ENCODE assay signal across 21 cellular contexts in the genomic region with DNA sequence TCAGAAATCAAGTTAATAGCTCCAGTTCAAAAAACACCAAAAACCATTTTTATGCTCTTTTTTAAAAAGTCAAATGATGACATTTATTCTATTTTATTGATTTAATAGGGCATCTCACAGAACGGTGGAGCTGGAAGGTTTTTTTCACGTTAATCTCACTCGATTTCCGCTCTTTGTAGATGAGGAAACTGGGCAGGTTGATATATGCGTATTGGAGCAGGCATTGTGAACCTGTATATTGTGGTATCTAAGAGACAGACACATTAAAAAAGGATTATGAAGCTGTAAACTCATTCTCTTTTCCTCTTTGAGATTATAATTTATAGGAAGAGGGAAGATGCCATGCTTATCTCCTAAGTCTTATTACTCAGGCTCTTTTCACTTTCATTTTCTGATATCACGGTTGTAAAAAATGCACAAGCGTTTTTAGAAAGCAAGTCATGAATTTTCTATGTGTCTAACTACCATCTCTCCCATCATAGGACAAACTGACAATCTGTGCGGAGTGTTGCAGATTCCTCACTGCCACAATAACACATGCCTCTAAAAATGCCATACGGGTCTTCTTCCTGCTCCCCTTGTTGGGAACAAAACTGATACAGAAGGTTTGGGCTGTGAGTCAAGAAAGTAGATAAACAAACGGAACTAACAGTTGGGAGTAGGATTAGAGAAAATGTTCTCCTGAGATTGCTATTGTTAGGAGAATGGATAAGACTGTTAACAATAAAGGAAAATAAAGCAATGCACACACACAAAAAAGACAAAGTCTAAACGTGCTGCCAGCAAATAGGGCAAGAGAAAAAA.
DNase-seq lines count a peak whose midpoint lies in the region; ATAC-seq, FAIRE-seq and TF ChIP-seq lines count a peak whose summit lies in the region.
"Had no signal": no experiment of that assay in that cellular context is flagged by ENCODE, and none has a peak within 500 bp of the region (broad histone marks: within the 10 kb centered on the region; RNA-seq: fewer than 3 reads in every experiment).

No MANE protein-coding gene starts in this region.

- H3K27ac ChIP-seq in right cardiac atrium (ENCODE audit: low read length): no peak overlapping the region
- H3K27ac ChIP-seq in heart left ventricle: no peak overlapping the region
- no peak overlapping the region for H3K27ac ChIP-seq in substantia nigra (ENCODE audit: low read depth, low read length, poor library complexity, severe bottlenecking)
- H3K27ac ChIP-seq: colonic mucosa, HL-60 had no signal

- TF ChIP-seq CTCF in heart left ventricle (IDR thresholded peaks at IDR 0.05): no peak

- no peak for FAIRE-seq in GM12892 (lab: Jason Lieb, UNC)

- H3K36me3 ChIP-seq in heart left ventricle: no peaks in the 10 kb centered on the region
- H3K36me3 ChIP-seq: colonic mucosa had no signal

- DNase-seq in right cardiac atrium (no peak), heart left ventricle (no peak), amniotic epithelial cell (ENCODE audit: low read depth) (peak; percentile 64), iris pigment epithelial cell (ENCODE audit: low read depth) (peak; percentile 28), RKO (ENCODE audit: low spot score) (no peak), GM12892 (ENCODE audit: insufficient read length) (no peak), substantia nigra (lab: John Stamatoyannopoulos, UW) (no peak)
- DNase-seq: activated CD4-positive, alpha-beta T cell treated with anti-CD3 and anti-CD28 coated beads, Interleukin-2, amount 50 U/mL, for 48 hours; amniotic stem cell; Caco-2; colonic mucosa; Kasumi-1; naive B cell; NCI-H1930; NCI-H69; T-helper 9 cell had no signal

- H3K4me1 ChIP-seq in right cardiac atrium (ENCODE audit: control insufficient read depth, insufficient read depth, low read length): no peaks in the 10 kb centered on the region
- no peaks in the 10 kb centered on the region for H3K4me1 ChIP-seq in heart left ventricle
- H3K4me1 ChIP-seq: Caco-2, colonic mucosa had no signal

- ATAC-seq in right cardiac atrium (peak in 1 of 2 donors; percentile 64), heart left ventricle (no peak), HG03432 (IDR thresholded peaks at IDR 0.05; ENCODE audit: unreplicated experiment) (no peak)
- ATAC-seq: esophagus mucosa, left lobe of liver, Right ventricle myocardium inferior had no signal

- WGBS in right cardiac atrium: 47% methylated on average over 11 of the region's 11 CpGs
- WGBS in heart left ventricle, 4 donors: 46 to 54% (median 51%) methylated on average over 11 of the region's 11 CpGs

- H3K9me3 ChIP-seq in right cardiac atrium (ENCODE audit: control insufficient read depth, low read length): no peaks in the 10 kb centered on the region
- H3K9me3 ChIP-seq in heart left ventricle: peaks cover 0 to 16% (median 2%) of the 10 kb centered on the region in 12 donors
- H3K9me3 ChIP-seq: colonic mucosa had no signal

- intact Hi-C loops in right cardiac atrium (cut with DNase I) (no loop called here), heart left ventricle (cut with DNase I) (no loop called here)

- no peaks in the 10 kb centered on the region for H3K27me3 ChIP-seq in right cardiac atrium (ENCODE audit: control insufficient read depth, insufficient read depth)
- no peaks in the 10 kb centered on the region for H3K27me3 ChIP-seq in heart left ventricle
- H3K27me3 ChIP-seq: colonic mucosa had no signal

- H3K4me3 ChIP-seq in right cardiac atrium (ENCODE audit: low read length): peak overlapping the region; percentile 38
- H3K4me3 ChIP-seq in heart left ventricle: peak overlapping the region in 1 of 12 donors; percentile 35
- H3K4me3 ChIP-seq: colonic mucosa had no signal

- TF ChIP-seq POLR2A in heart left ventricle (IDR thresholded peaks at IDR 0.05) (no peak), GM12892 (IDR thresholded peaks at IDR 0.05; ENCODE audit: low read depth, low read length) (no peak)

Comparison
In these comparisons a context has a peak if more than half of its experiments do, and no peak if none do; other contexts are left out.
1. DNase-seq: peak in amniotic epithelial cell (single experiment) and iris pigment epithelial cell (single experiment); none in right cardiac atrium (0 of 3), heart left ventricle (0 of 5), RKO (single experiment), GM12892 (single experiment) and substantia nigra (0 of 49).